1 cellular context compared by ENCODE assay signal in genomic region chr16:566475-567361, GRCh38.
A peak's percentile ranks its signal among the peaks of the same experiment; 100 is the strongest.
TF ChIP-seq lines count a peak whose summit lies in the region.

Gene NHLRC4 (plus strand): TSS chr16:567005. CDS start chr16:568048, 1,043 bp downstream.

TF ChIP-seq in HEK293, 187 proteins besides CTCF, POLR2A, EP300 and RAD21 (continued from another document and continues in another):
- TF ChIP-seq ZNF510 (tag by site-specific recombination; IDR thresholded peaks at IDR 0.05; ENCODE audit: insufficient replicate concordance): no peak
- TF ChIP-seq HOXC10 (CRISPR knock-in tag; IDR thresholded peaks at IDR 0.05): no peak
- TF ChIP-seq ZBTB21 (tag by site-specific recombination; IDR thresholded peaks at IDR 0.05): no peak
- no peak for TF ChIP-seq ZNF19 (tag by site-specific recombination; IDR thresholded peaks at IDR 0.05; ENCODE audit: low read depth)
- no peak for TF ChIP-seq ZNF560 (tag by site-specific recombination; IDR thresholded peaks at IDR 0.05; ENCODE audit: borderline replicate concordance)
- no peak for TF ChIP-seq ZNF239 (tag by site-specific recombination; IDR thresholded peaks at IDR 0.05)
- TF ChIP-seq ZNF10 (tag by site-specific recombination; IDR thresholded peaks at IDR 0.05): no peak
- TF ChIP-seq ZBTB7A (tag by site-specific recombination; IDR thresholded peaks at IDR 0.05; ENCODE audit: low read depth): no peak
- TF ChIP-seq GLI2 (tag by site-specific recombination; IDR thresholded peaks at IDR 0.05; ENCODE audit: borderline replicate concordance, low read depth): no peak
- TF ChIP-seq ZFP37 (tag by site-specific recombination; IDR thresholded peaks at IDR 0.05): no peak
- no peak for TF ChIP-seq ZNF488 (tag by site-specific recombination; IDR thresholded peaks at IDR 0.05)
- no peak for TF ChIP-seq MEIS1 (CRISPR knock-in tag; IDR thresholded peaks at IDR 0.05; ENCODE audit: borderline replicate concordance)
- no peak for TF ChIP-seq ZNF221 (tag by site-specific recombination; IDR thresholded peaks at IDR 0.05; ENCODE audit: borderline replicate concordance)
- TF ChIP-seq ZNF311 (tag by site-specific recombination; IDR thresholded peaks at IDR 0.05; ENCODE audit: borderline replicate concordance): no peak
- TF ChIP-seq PRDM6 (tag by site-specific recombination; IDR thresholded peaks at IDR 0.05): no peak
- TF ChIP-seq BCL11A (tag by site-specific recombination; IDR thresholded peaks at IDR 0.05; ENCODE audit: low read depth): no peak
- TF ChIP-seq MZF1 (tag by site-specific recombination; IDR thresholded peaks at IDR 0.05; ENCODE audit: borderline replicate concordance): no peak
- TF ChIP-seq ZBTB10 (tag by site-specific recombination; IDR thresholded peaks at IDR 0.05): 0 out of 2 replicates have a peak, but pooled peaks have one; percentile 44
- TF ChIP-seq ZNF202 (tag by site-specific recombination; IDR thresholded peaks at IDR 0.05; ENCODE audit: borderline replicate concordance): no peak
- peak; percentile 34 for TF ChIP-seq SP3 (tag by site-specific recombination; IDR thresholded peaks at IDR 0.05)
- no peak for TF ChIP-seq ZNF664 (tag by site-specific recombination; IDR thresholded peaks at IDR 0.05)
- TF ChIP-seq SP2 (tag by site-specific recombination; IDR thresholded peaks at IDR 0.05): peak; percentile 33; the same call in 1 of the 2 replicates
- peak; percentile 71; the same call in 1 of the 2 replicates for TF ChIP-seq ZBTB48 (tag by site-specific recombination; IDR thresholded peaks at IDR 0.05)
- no peak for TF ChIP-seq ZNF169 (tag by site-specific recombination; IDR thresholded peaks at IDR 0.05)
- no peak for TF ChIP-seq ZNF37A (tag by site-specific recombination; IDR thresholded peaks at IDR 0.05)
- TF ChIP-seq ZSCAN4 (tag by site-specific recombination; IDR thresholded peaks at IDR 0.05): no peak
- no peak for TF ChIP-seq HIC1 (tag by site-specific recombination; IDR thresholded peaks at IDR 0.05)
- TF ChIP-seq SALL2 (tag by site-specific recombination; IDR thresholded peaks at IDR 0.05; ENCODE audit: borderline replicate concordance): no peak
- TF ChIP-seq ZBTB20 (tag by site-specific recombination; IDR thresholded peaks at IDR 0.05): peak; percentile 68
- no peak for TF ChIP-seq ZNF645 (tag by site-specific recombination; IDR thresholded peaks at IDR 0.05)
- no peak for TF ChIP-seq ZNF350 (tag by site-specific recombination; IDR thresholded peaks at IDR 0.05)
- TF ChIP-seq ZNF423 (tag by site-specific recombination; IDR thresholded peaks at IDR 0.05): no peak
- no peak for TF ChIP-seq PBX3 (CRISPR knock-in tag; IDR thresholded peaks at IDR 0.05)
- TF ChIP-seq ZNF555 (tag by site-specific recombination; conservative IDR thresholded peaks at IDR 0.05): no peak
- no peak for TF ChIP-seq ZNF266 (tag by site-specific recombination; IDR thresholded peaks at IDR 0.05; ENCODE audit: low read depth)
- TF ChIP-seq YY1 (tag by site-specific recombination; IDR thresholded peaks at IDR 0.05): no peak
- no peak for TF ChIP-seq ZNF776 (tag by site-specific recombination; IDR thresholded peaks at IDR 0.05; ENCODE audit: borderline replicate concordance)
- TF ChIP-seq ZNF175 (tag by site-specific recombination; IDR thresholded peaks at IDR 0.05): no peak
- TF ChIP-seq ZNF600 (tag by site-specific recombination; IDR thresholded peaks at IDR 0.05): no peak
- TF ChIP-seq KLF9 (tag by site-specific recombination; IDR thresholded peaks at IDR 0.05; ENCODE audit: low read depth): no peak
- no peak for TF ChIP-seq ZNF777 (tag by site-specific recombination; IDR thresholded peaks at IDR 0.05; ENCODE audit: borderline replicate concordance)
- peak; percentile 45 for TF ChIP-seq ZNF335 (tag by site-specific recombination; conservative IDR thresholded peaks at IDR 0.05)
- no peak for TF ChIP-seq ZNF214 (tag by site-specific recombination; IDR thresholded peaks at IDR 0.05; ENCODE audit: borderline replicate concordance)
- TF ChIP-seq ZNF692 (tag by site-specific recombination; IDR thresholded peaks at IDR 0.05): peak; percentile 73
- TF ChIP-seq ZXDB (tag by site-specific recombination; IDR thresholded peaks at IDR 0.05): no peak
- TF ChIP-seq ZNF155 (tag by site-specific recombination; IDR thresholded peaks at IDR 0.05): no peak
- TF ChIP-seq ZNF16 (tag by site-specific recombination; IDR thresholded peaks at IDR 0.05; ENCODE audit: low read depth): no peak
- no peak for TF ChIP-seq ZNF211 (tag by site-specific recombination; IDR thresholded peaks at IDR 0.05; ENCODE audit: low read depth)
- TF ChIP-seq ZNF529 (tag by site-specific recombination; IDR thresholded peaks at IDR 0.05; ENCODE audit: insufficient replicate concordance): no peak
- TF ChIP-seq ZNF449 (tag by site-specific recombination; IDR thresholded peaks at IDR 0.05): no peak
- TF ChIP-seq PRDM1 (tag by site-specific recombination; IDR thresholded peaks at IDR 0.05): no peak
- TF ChIP-seq ZNF112 (tag by site-specific recombination; IDR thresholded peaks at IDR 0.05): no peak
- TF ChIP-seq ZIC2 (tag by site-specific recombination; IDR thresholded peaks at IDR 0.05): peak; percentile 63
- no peak for TF ChIP-seq TRIM28 (IDR thresholded peaks at IDR 0.05; ENCODE audit: borderline replicate concordance, low read length)
- TF ChIP-seq MYNN (tag by site-specific recombination; IDR thresholded peaks at IDR 0.05; ENCODE audit: borderline replicate concordance): no peak
- peak; percentile 31; the same call in 1 of the 2 replicates for TF ChIP-seq ZNF341 (tag by site-specific recombination; IDR thresholded peaks at IDR 0.05; ENCODE audit: low read depth)
- no peak for TF ChIP-seq SCRT1 (tag by site-specific recombination; IDR thresholded peaks at IDR 0.05; ENCODE audit: borderline replicate concordance)
- no peak for TF ChIP-seq ZNF174 (tag by site-specific recombination; IDR thresholded peaks at IDR 0.05)
- no peak for TF ChIP-seq ZNF366 (tag by site-specific recombination; conservative IDR thresholded peaks at IDR 0.05)
